1 cellular context compared by ENCODE assay signal in genomic region chr5:139105621-139106071, GRCh38.
TF ChIP-seq lines count a peak whose summit lies in the region.

No MANE protein-coding gene starts in this region.

TF ChIP-seq in H1, 55 proteins besides CTCF, POLR2A, EP300 and RAD21:
- TF ChIP-seq, protein P1, sequence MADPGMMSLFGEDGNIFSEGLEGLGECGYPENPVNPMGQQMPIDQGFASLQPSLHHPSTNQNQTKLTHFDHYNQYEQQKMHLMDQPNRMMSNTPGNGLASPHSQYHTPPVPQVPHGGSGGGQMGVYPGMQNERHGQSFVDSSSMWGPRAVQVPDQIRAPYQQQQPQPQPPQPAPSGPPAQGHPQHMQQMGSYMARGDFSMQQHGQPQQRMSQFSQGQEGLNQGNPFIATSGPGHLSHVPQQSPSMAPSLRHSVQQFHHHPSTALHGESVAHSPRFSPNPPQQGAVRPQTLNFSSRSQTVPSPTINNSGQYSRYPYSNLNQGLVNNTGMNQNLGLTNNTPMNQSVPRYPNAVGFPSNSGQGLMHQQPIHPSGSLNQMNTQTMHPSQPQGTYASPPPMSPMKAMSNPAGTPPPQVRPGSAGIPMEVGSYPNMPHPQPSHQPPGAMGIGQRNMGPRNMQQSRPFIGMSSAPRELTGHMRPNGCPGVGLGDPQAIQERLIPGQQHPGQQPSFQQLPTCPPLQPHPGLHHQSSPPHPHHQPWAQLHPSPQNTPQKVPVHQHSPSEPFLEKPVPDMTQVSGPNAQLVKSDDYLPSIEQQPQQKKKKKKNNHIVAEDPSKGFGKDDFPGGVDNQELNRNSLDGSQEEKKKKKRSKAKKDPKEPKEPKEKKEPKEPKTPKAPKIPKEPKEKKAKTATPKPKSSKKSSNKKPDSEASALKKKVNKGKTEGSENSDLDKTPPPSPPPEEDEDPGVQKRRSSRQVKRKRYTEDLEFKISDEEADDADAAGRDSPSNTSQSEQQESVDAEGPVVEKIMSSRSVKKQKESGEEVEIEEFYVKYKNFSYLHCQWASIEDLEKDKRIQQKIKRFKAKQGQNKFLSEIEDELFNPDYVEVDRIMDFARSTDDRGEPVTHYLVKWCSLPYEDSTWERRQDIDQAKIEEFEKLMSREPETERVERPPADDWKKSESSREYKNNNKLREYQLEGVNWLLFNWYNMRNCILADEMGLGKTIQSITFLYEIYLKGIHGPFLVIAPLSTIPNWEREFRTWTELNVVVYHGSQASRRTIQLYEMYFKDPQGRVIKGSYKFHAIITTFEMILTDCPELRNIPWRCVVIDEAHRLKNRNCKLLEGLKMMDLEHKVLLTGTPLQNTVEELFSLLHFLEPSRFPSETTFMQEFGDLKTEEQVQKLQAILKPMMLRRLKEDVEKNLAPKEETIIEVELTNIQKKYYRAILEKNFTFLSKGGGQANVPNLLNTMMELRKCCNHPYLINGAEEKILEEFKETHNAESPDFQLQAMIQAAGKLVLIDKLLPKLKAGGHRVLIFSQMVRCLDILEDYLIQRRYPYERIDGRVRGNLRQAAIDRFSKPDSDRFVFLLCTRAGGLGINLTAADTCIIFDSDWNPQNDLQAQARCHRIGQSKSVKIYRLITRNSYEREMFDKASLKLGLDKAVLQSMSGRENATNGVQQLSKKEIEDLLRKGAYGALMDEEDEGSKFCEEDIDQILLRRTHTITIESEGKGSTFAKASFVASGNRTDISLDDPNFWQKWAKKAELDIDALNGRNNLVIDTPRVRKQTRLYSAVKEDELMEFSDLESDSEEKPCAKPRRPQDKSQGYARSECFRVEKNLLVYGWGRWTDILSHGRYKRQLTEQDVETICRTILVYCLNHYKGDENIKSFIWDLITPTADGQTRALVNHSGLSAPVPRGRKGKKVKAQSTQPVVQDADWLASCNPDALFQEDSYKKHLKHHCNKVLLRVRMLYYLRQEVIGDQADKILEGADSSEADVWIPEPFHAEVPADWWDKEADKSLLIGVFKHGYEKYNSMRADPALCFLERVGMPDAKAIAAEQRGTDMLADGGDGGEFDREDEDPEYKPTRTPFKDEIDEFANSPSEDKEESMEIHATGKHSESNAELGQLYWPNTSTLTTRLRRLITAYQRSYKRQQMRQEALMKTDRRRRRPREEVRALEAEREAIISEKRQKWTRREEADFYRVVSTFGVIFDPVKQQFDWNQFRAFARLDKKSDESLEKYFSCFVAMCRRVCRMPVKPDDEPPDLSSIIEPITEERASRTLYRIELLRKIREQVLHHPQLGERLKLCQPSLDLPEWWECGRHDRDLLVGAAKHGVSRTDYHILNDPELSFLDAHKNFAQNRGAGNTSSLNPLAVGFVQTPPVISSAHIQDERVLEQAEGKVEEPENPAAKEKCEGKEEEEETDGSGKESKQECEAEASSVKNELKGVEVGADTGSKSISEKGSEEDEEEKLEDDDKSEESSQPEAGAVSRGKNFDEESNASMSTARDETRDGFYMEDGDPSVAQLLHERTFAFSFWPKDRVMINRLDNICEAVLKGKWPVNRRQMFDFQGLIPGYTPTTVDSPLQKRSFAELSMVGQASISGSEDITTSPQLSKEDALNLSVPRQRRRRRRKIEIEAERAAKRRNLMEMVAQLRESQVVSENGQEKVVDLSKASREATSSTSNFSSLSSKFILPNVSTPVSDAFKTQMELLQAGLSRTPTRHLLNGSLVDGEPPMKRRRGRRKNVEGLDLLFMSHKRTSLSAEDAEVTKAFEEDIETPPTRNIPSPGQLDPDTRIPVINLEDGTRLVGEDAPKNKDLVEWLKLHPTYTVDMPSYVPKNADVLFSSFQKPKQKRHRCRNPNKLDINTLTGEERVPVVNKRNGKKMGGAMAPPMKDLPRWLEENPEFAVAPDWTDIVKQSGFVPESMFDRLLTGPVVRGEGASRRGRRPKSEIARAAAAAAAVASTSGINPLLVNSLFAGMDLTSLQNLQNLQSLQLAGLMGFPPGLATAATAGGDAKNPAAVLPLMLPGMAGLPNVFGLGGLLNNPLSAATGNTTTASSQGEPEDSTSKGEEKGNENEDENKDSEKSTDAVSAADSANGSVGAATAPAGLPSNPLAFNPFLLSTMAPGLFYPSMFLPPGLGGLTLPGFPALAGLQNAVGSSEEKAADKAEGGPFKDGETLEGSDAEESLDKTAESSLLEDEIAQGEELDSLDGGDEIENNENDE (IDR thresholded peaks at IDR 0.05; ENCODE audit: insufficient replicate concordance, low read length), result no peak
- TF ChIP-seq RXRA (IDR thresholded peaks at IDR 0.05; ENCODE audit: insufficient read depth, low read depth, low read length), result no peak
- TF ChIP-seq RFX5 (IDR thresholded peaks at IDR 0.05; ENCODE audit: borderline replicate concordance, low read depth, low read length), result no peak
